Comparison of ENCODE assay signal across 24 cellular contexts in the genomic region with DNA sequence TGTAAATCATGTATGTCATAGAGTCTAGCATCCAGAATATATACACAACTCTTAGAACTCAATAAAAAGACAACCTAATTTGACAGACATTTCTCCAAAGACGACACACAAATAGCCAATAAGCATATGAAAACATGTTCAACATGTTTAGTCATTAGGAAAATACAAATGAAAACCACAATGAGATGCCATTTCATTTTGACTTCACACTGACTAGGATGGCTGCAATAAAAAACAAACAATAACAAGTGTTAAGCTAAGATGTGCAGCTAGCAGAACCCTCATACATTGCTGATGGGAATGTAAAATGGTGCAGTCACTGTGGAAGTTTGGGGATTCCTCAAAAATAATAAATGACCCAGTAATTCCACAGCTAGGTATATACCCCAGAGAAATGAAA.
"Had no signal": no experiment of that assay in that cellular context is flagged by ENCODE, and none has a peak within 500 bp of the region (broad histone marks: within the 10 kb centered on the region; RNA-seq: fewer than 3 reads in every experiment).

No MANE protein-coding gene starts in this region.

- H3K27me3 Mint-ChIP-seq: activated naive CD8-positive, alpha-beta T cell treated with anti-CD3 and anti-CD28 coated beads, Interleukin-2, amount 10 ng/mL, durations not matched to agents 7 days and 5 days; stimulated activated memory B cell treated with anti-CD40 and anti-IgM and Interleukin-4, amounts not matched to agents 10 μg/mL and 1 μg/mL and 100 μg/mL, for 72 hours had no signal

- H3K27ac Mint-ChIP-seq: activated naive CD8-positive, alpha-beta T cell treated with anti-CD3 and anti-CD28 coated beads, Interleukin-2, amount 10 ng/mL, durations not matched to agents 7 days and 5 days; nephron progenitor cell; stimulated activated memory B cell treated with anti-CD40 and anti-IgM and Interleukin-4, amounts not matched to agents 10 μg/mL and 1 μg/mL and 100 μg/mL, for 72 hours; T-helper 2 cell treated with Interferon-gamma antibody and Interleukin-4, amounts not matched to agents 5 μg/mL and 100 μg/mL, for 36 hours had no signal

- H3K4me3 ChIP-seq: breast epithelium, colonic mucosa, dorsolateral prefrontal cortex, esophagus muscularis mucosa, SK-N-MC, stomach, suprapubic skin, tibial nerve had no signal

- H3K27me3 ChIP-seq: breast epithelium, colonic mucosa, dorsolateral prefrontal cortex, esophagus muscularis mucosa, stomach, suprapubic skin, tibial nerve had no signal

- H3K36me3 ChIP-seq: breast epithelium had no signal

- H2AFZ ChIP-seq: parathyroid adenoma had no signal

- DNase-seq: activated CD8-positive, alpha-beta memory T cell treated with anti-CD3 and anti-CD28 coated beads for 24 hours; activated naive CD4-positive, alpha-beta T cell; activated naive CD8-positive, alpha-beta T cell treated with anti-CD3 and anti-CD28 coated beads, Interleukin-2, amount 10 ng/mL, durations not matched to agents 7 days and 5 days; amniotic stem cell; colonic mucosa; dorsolateral prefrontal cortex; hippocampal formation; left ventricle myocardium superior; mammary epithelial cell; nephron progenitor cell; right cardiac atrium; stimulated activated CD4-positive, alpha-beta T cell treated with anti-CD3 and anti-CD28 coated beads, Interleukin-12 subunit alpha, Interleukin-12 subunit beta, amount 100 ng/mL, for 4 hours; stomach; SW 1271; WERI-Rb-1 had no signal

- H3K9me3 ChIP-seq: breast epithelium, colonic mucosa, esophagus muscularis mucosa, stomach, suprapubic skin, tibial nerve had no signal

- H3K4me3 Mint-ChIP-seq: activated naive CD8-positive, alpha-beta T cell treated with anti-CD3 and anti-CD28 coated beads, Interleukin-2, amount 10 ng/mL, durations not matched to agents 7 days and 5 days; nephron progenitor cell; stimulated activated memory B cell treated with anti-CD40 and anti-IgM and Interleukin-4, amounts not matched to agents 10 μg/mL and 1 μg/mL and 100 μg/mL, for 72 hours; T-helper 2 cell treated with Interferon-gamma antibody and Interleukin-4, amounts not matched to agents 5 μg/mL and 100 μg/mL, for 36 hours had no signal

- ATAC-seq: left ventricle myocardium superior; right cardiac atrium; stimulated activated memory B cell treated with anti-CD40 and anti-IgM and Interleukin-4, amounts not matched to agents 10 μg/mL and 1 μg/mL and 100 μg/mL, for 72 hours had no signal

- H3K4me1 Mint-ChIP-seq: nephron progenitor cell had no signal

- H3K4me1 ChIP-seq: breast epithelium, colonic mucosa, esophagus muscularis mucosa, parathyroid adenoma, suprapubic skin had no signal

- H3K9ac ChIP-seq: parathyroid adenoma had no signal

- H3K27ac ChIP-seq: breast epithelium, colonic mucosa, dorsolateral prefrontal cortex, esophagus muscularis mucosa, parathyroid adenoma, SK-N-MC, stomach, suprapubic skin, tibial nerve, WERI-Rb-1 had no signal

- FAIRE-seq: frontal cortex had no signal
